Comparison of ENCODE assay signal across 20 cellular contexts in genomic region chr11:49302360-49302759, GRCh38.
DNase-seq lines count a peak whose midpoint lies in the region; ATAC-seq and TF ChIP-seq lines count a peak whose summit lies in the region.
"Had no signal": no experiment of that assay in that cellular context is flagged by ENCODE, and none has a peak within 500 bp of the region (broad histone marks: within the 10 kb centered on the region; RNA-seq: fewer than 3 reads in every experiment).

No MANE protein-coding gene starts in this region.

- no peaks in the 10 kb centered on the region for H3K36me3 ChIP-seq in endodermal cell (ENCODE audit: control insufficient read depth, insufficient read depth, low read length)
- no peaks in the 10 kb centered on the region for H3K36me3 ChIP-seq in mesendoderm (ENCODE audit: control insufficient read depth, insufficient read depth, low read length)
- H3K36me3 ChIP-seq: Peyer's patch, SJCRH30 had no signal

- DNase-seq in NCI-H82 (lab: John Stamatoyannopoulos, UW) (peak; percentile 1), NCI-H82 treated with DMSO at 0.1 percent for 48 hours (lab: John Stamatoyannopoulos, UW; ENCODE audit: unreplicated experiment) (no peak), LNCaP clone FGC (ENCODE audit: low read depth) (peak; percentile 50), endodermal cell (no peak), mesendoderm (peak; percentile 41), erythroblast (lab: John Stamatoyannopoulos, UW) (no peak), NCI-H1105 (lab: John Stamatoyannopoulos, UW) (no peak)
- DNase-seq: DMS79, H7, KG1, NCI-H1417 treated with DMSO at 0.1 percent for 48 hours, NCI-H187, NCI-H2107, NCI-H446 treated with DMSO at 0.1 percent for 48 hours, NCI-H526 treated with DMSO at 0.1 percent for 48 hours, Peyer's patch, SJCRH30 had no signal

- no peak overlapping the region for H3K23ac ChIP-seq in mesendoderm (ENCODE audit: low read length)

- H4K5ac ChIP-seq in mesendoderm (ENCODE audit: low read length), result no peak overlapping the region

- H2AK5ac ChIP-seq in mesendoderm (ENCODE audit: low read length), result no peak overlapping the region

- H3K36me3 Mint-ChIP-seq in endodermal cell (ENCODE audit: low read depth), result no peaks in the 10 kb centered on the region

- peaks cover 17% of the 10 kb centered on the region for H3K4me1 Mint-ChIP-seq in endodermal cell
- H3K4me1 Mint-ChIP-seq: B cell had no signal

- H3K27me3 ChIP-seq in endodermal cell (ENCODE audit: control insufficient read depth, insufficient read depth, low read length, poor library complexity, severe bottlenecking) (no peaks in the 10 kb centered on the region), mesendoderm (ENCODE audit: insufficient read depth, low read length, poor library complexity) (no peaks in the 10 kb centered on the region)
- H3K27me3 ChIP-seq: Peyer's patch, SJCRH30 had no signal

- H3K4me3 ChIP-seq in LNCaP clone FGC (ENCODE audit: low read depth, low read length) (no peak overlapping the region), endodermal cell (ENCODE audit: low read length) (no peak overlapping the region), mesendoderm (ENCODE audit: low read length) (no peak overlapping the region)
- H3K4me3 ChIP-seq: Peyer's patch, SJCRH30 had no signal

- WGBS in endodermal cell (ENCODE audit: insufficient coverage in 1 of 2, insufficient read length in 1 of 2), 2 experiments, result 80% methylated on average over 1 of the region's 2 CpGs; no CpG with 5 or more reads in 1 of the 2 experiments
- WGBS in mesendoderm (ENCODE audit: extremely low coverage, insufficient coverage, low lambda C conversion rate), result no CpG with 5 or more reads among the region's 2 CpGs

- H2BK120ac ChIP-seq in mesendoderm (ENCODE audit: low read depth, low read length), result no peak overlapping the region

- no peaks in the 10 kb centered on the region for H3K79me2 ChIP-seq in mesendoderm (ENCODE audit: control insufficient read depth, insufficient read depth, low read length)

- H3K9me3 ChIP-seq in endodermal cell (ENCODE audit: control insufficient read depth, low read length), result peaks cover 6% of the 10 kb centered on the region
- H3K9me3 ChIP-seq: Peyer's patch, SJCRH30 had no signal

- no peak overlapping the region for H3K9ac ChIP-seq in endodermal cell (ENCODE audit: extremely low read depth, low read length, poor library complexity, severe bottlenecking)
- H3K9ac ChIP-seq in mesendoderm (ENCODE audit: low read length), result no peak overlapping the region

- no peak overlapping the region for H2BK5ac ChIP-seq in mesendoderm (ENCODE audit: low read length)

- no peak for ATAC-seq in SK-N-SH treated with all-trans-retinoic acid at 6 μM for 48 hours

- H3K27me3 Mint-ChIP-seq in endodermal cell (ENCODE audit: insufficient read depth), result no peaks in the 10 kb centered on the region
- H3K27me3 Mint-ChIP-seq: B cell had no signal

- no peak overlapping the region for H3K4ac ChIP-seq in mesendoderm (ENCODE audit: low read depth, low read length)

- H3K4me3 Mint-ChIP-seq in endodermal cell, result no peak overlapping the region
- H3K4me3 Mint-ChIP-seq: B cell had no signal

- H3K79me1 ChIP-seq in mesendoderm (ENCODE audit: low read length), result no peaks in the 10 kb centered on the region

- H3K27ac ChIP-seq in endodermal cell (ENCODE audit: low read depth, low read length), result no peak overlapping the region
- H3K27ac ChIP-seq in mesendoderm (ENCODE audit: low read depth, low read length), result no peak overlapping the region
- H3K27ac ChIP-seq: HL-60, Peyer's patch, SJCRH30 had no signal

- H2BK15ac ChIP-seq in mesendoderm (replicated peaks; ENCODE audit: low read depth), result no peak overlapping the region

- H3K4me1 ChIP-seq in endodermal cell (ENCODE audit: control insufficient read depth, insufficient read depth, low read length), result no peaks in the 10 kb centered on the region
- no peaks in the 10 kb centered on the region for H3K4me1 ChIP-seq in mesendoderm (ENCODE audit: control insufficient read depth, low read depth, low read length)
- H3K4me1 ChIP-seq: Peyer's patch, SJCRH30 had no signal

- no peak overlapping the region for H3K4me2 ChIP-seq in mesendoderm (ENCODE audit: low read length)

- H3K56ac ChIP-seq in mesendoderm (ENCODE audit: low read length), result no peak overlapping the region

- peaks cover 5% of the 10 kb centered on the region for H3K9me3 Mint-ChIP-seq in endodermal cell

- no peak overlapping the region for H4K8ac ChIP-seq in mesendoderm (ENCODE audit: low read depth, low read length)

- no peak overlapping the region for H3K18ac ChIP-seq in mesendoderm (ENCODE audit: low read length)

- no peak for TF ChIP-seq CTCF in LNCaP clone FGC (IDR thresholded peaks at IDR 0.05; ENCODE audit: control insufficient read depth, extremely low read depth, insufficient read depth)
- peak; percentile 44 for TF ChIP-seq CTCF in endodermal cell (conservative IDR thresholded peaks at IDR 0.05)

- H3K27ac Mint-ChIP-seq in endodermal cell, result no peak overlapping the region
- H3K27ac Mint-ChIP-seq: B cell had no signal

- no peak for TF ChIP-seq POLR2A in erythroblast (IDR thresholded peaks at IDR 0.05; ENCODE audit: low read length)

TF ChIP-seq in SK-N-SH treated with all-trans-retinoic acid at 6 μM for 48 hours, 23 proteins besides CTCF, POLR2A, EP300 and RAD21:
- TF ChIP-seq BACH2 (CRISPR knock-in tag; IDR thresholded peaks at IDR 0.05; ENCODE audit: borderline replicate concordance), result no peak
- TF ChIP-seq PATZ1 (CRISPR knock-in tag; IDR thresholded peaks at IDR 0.05; ENCODE audit: borderline replicate concordance), result no peak
- TF ChIP-seq ZFP3 (CRISPR knock-in tag; IDR thresholded peaks at IDR 0.05), result no peak
- no peak for TF ChIP-seq ZFP30 (CRISPR knock-in tag; IDR thresholded peaks at IDR 0.05)
- TF ChIP-seq ESRRG (CRISPR knock-in tag; IDR thresholded peaks at IDR 0.05), result no peak
- no peak for TF ChIP-seq ZNF8 (CRISPR knock-in tag; IDR thresholded peaks at IDR 0.05)

Comparison
In these comparisons a context has a peak if more than half of its experiments do, and no peak if none do; other contexts are left out.
1. DNase-seq: peak in NCI-H82 (single experiment), LNCaP clone FGC (single experiment) and mesendoderm (single experiment); none in NCI-H82 treated with DMSO at 0.1 percent for 48 hours (single experiment), endodermal cell (single experiment), erythroblast (0 of 2) and NCI-H1105 (single experiment).